Comparison of ENCODE assay signal across 15 cellular contexts in genomic region chr3:128559486-128560225, GRCh38.
DNase-seq lines count a peak whose midpoint lies in the region; ATAC-seq, FAIRE-seq and TF ChIP-seq lines count a peak whose summit lies in the region.
"Had no signal": no experiment of that assay in that cellular context is flagged by ENCODE, and none has a peak within 500 bp of the region (broad histone marks: within the 10 kb centered on the region; RNA-seq: fewer than 3 reads in every experiment).

No MANE protein-coding gene starts in this region.

- no peak for TF ChIP-seq RAD21 in HepG2 (CRISPR knock-in tag; IDR thresholded peaks at IDR 0.05)

- TF ChIP-seq CTCF in HepG2 (CRISPR knock-in tag; IDR thresholded peaks at IDR 0.05): no peak

- no peak overlapping the region for H3K4me3 ChIP-seq in Jurkat, Clone E6-1 (ENCODE audit: low read length)
- H3K4me3 ChIP-seq in HepG2 (replicated peaks in 1 of 3; ENCODE audit: insufficient read depth in 1 of 3, low read depth in 2 of 3, low read length in 3 of 3) (no peak overlapping the region), mesenchymal stem cell (ENCODE audit: insufficient read depth in 1 of 2, low read depth in 1 of 2, low read length in 2 of 2) (no peak overlapping the region)
- H3K4me3 ChIP-seq: skin epidermis had no signal

- CTCF ChIA-PET in HepG2 (lab: Yijun Ruan, JAX; ENCODE audit: low intra/inter-chr PET ratio, low total read pairs): no interaction called here

- peaks cover 4% of the 10 kb centered on the region for H3K36me3 Mint-ChIP-seq in T-helper 17 cell (ENCODE audit: low read depth)
- H3K36me3 Mint-ChIP-seq: brain had no signal

- H3K27me3 ChIP-seq in HepG2 (ENCODE audit: control insufficient read depth in 1 of 2, insufficient read depth in 2 of 2, low read length in 2 of 2): peaks cover 6 to 45% of the 10 kb centered on the region in 2 experiments
- peaks cover 66 to 79% of the 10 kb centered on the region in 2 experiments for H3K27me3 ChIP-seq in mesenchymal stem cell (ENCODE audit: control insufficient read depth in 1 of 2, insufficient read depth in 1 of 2, low read length in 2 of 2)

- no peaks in the 10 kb centered on the region for H3K79me1 ChIP-seq in mesenchymal stem cell (replicated peaks; ENCODE audit: low read length, poor library complexity, severe bottlenecking)

- no peak overlapping the region for H4K8ac ChIP-seq in mesenchymal stem cell (ENCODE audit: low read length)

- no TSS peak for BruUV-seq in HepG2 (replicated peaks; lab: Mats Ljungman, UMichigan)

- H3K4me3 Mint-ChIP-seq in T-helper 17 cell: peak overlapping the region; percentile 28
- H3K4me3 Mint-ChIP-seq: brain had no signal

- H3K14ac ChIP-seq in mesenchymal stem cell (ENCODE audit: low read length in 2 of 2): no peak overlapping the region

- FAIRE-seq in HepG2 (lab: Jason Lieb, UNC): no peak

- H3K4me1 ChIP-seq in HepG2 (ENCODE audit: insufficient read depth, low read length) (peaks cover 9% of the 10 kb centered on the region; the same call in 1 of the 2 replicates), mesenchymal stem cell (ENCODE audit: control insufficient read depth, insufficient read depth, low read depth, low read length) (peaks cover 10% of the 10 kb centered on the region)

- no peak overlapping the region for H2BK15ac ChIP-seq in mesenchymal stem cell (ENCODE audit: low read depth, poor library complexity, severe bottlenecking)

- H3K27me3 Mint-ChIP-seq in T-helper 17 cell: peaks cover 40% of the 10 kb centered on the region

- H3K18ac ChIP-seq in mesenchymal stem cell (ENCODE audit: low read depth in 1 of 2, low read length in 2 of 2): no peak overlapping the region

- H3K79me2 ChIP-seq in HepG2 (ENCODE audit: insufficient read depth, low read length): no peaks in the 10 kb centered on the region

- POLR2A ChIA-PET in HepG2 (lab: Yijun Ruan, JAX): no interaction called here

- H3K4ac ChIP-seq in mesenchymal stem cell (ENCODE audit: low read depth in 1 of 2, low read length in 2 of 2): no peak overlapping the region

- in situ Hi-C loops in HepG2 (cut with HindIII; ENCODE audit: extremely low pct_ligation_motif_present, low pct_unique_long_range_greater_than_20kb): no loop called here

- H3K4me2 ChIP-seq in HepG2 (ENCODE audit: low read depth, low read length): no peak overlapping the region
- H3K4me2 ChIP-seq in mesenchymal stem cell (ENCODE audit: low read length, poor library complexity, severe bottlenecking): no peak overlapping the region
- H3K4me2 ChIP-seq: SK-N-SH had no signal

- H2BK12ac ChIP-seq in mesenchymal stem cell (ENCODE audit: low read length in 2 of 2): no peak overlapping the region

- H3K9me3 ChIP-seq in T-helper 17 cell (ENCODE audit: control insufficient read depth, low read length, poor library complexity, severe bottlenecking): no peaks in the 10 kb centered on the region
- H3K9me3 ChIP-seq in HepG2 (ENCODE audit: low read length): no peaks in the 10 kb centered on the region
- no peaks in the 10 kb centered on the region for H3K9me3 ChIP-seq in mesenchymal stem cell (ENCODE audit: control insufficient read depth, low read length)
- H3K9me3 ChIP-seq: SK-N-SH had no signal

- H2AFZ ChIP-seq in HepG2 (ENCODE audit: low read length) (no peak overlapping the region), mesenchymal stem cell (ENCODE audit: low read depth, low read length) (no peak overlapping the region)

- H4K20me1 ChIP-seq in HepG2 (ENCODE audit: insufficient read depth, low read length): no peaks in the 10 kb centered on the region

- no peak overlapping the region for H4K91ac ChIP-seq in mesenchymal stem cell (ENCODE audit: low read length)

- no peak for ATAC-seq in T-helper 17 cell
- peak; percentile 38; the same call in 1 of the 3 replicates for ATAC-seq in HepG2

- peaks cover 10% of the 10 kb centered on the region for H3K4me1 Mint-ChIP-seq in T-helper 17 cell
- H3K4me1 Mint-ChIP-seq: brain had no signal

- TF ChIP-seq POLR2A in HepG2 (IDR thresholded peaks at IDR 0.05; ENCODE audit: insufficient read depth in 1 of 2, low read depth in 2 of 2, low read length in 2 of 2): no peak

- no peak overlapping the region for H2AK5ac ChIP-seq in mesenchymal stem cell (ENCODE audit: low read length, severe bottlenecking)

- H3K27ac ChIP-seq in HepG2 (ENCODE audit: extremely low read length, insufficient read depth, low read length) (no peak overlapping the region), mesenchymal stem cell (ENCODE audit: low read length, poor library complexity, severe bottlenecking) (no peak overlapping the region)
- H3K27ac ChIP-seq: skin epidermis had no signal

- H3K36me3 ChIP-seq in HepG2 (replicated peaks in 1 of 2; ENCODE audit: control insufficient read depth in 1 of 2, insufficient read depth in 2 of 2, low read length in 2 of 2) (no peaks in the 10 kb centered on the region), mesenchymal stem cell (ENCODE audit: control insufficient read depth in 1 of 2, insufficient read depth in 2 of 2, low read depth in 1 of 2, low read length in 2 of 2) (no peaks in the 10 kb centered on the region)

- TF ChIP-seq EP300 in HepG2 (IDR thresholded peaks at IDR 0.05; ENCODE audit: low read depth in 2 of 2, low read length in 2 of 2) (no peak; a peak in 1 of 4 replicates), HepG2 (CRISPR knock-in tag; IDR thresholded peaks at IDR 0.05; ENCODE audit: borderline replicate concordance) (no peak)

- intact Hi-C loops in HepG2 (cut with micrococcal nuclease; ENCODE audit: unreplicated experiment): no loop called here

- no peak overlapping the region for H3K9ac ChIP-seq in HepG2 (ENCODE audit: insufficient read depth, low read depth, low read length)
- no peak overlapping the region for H3K9ac ChIP-seq in mesenchymal stem cell (ENCODE audit: low read length)
- H3K9ac ChIP-seq: SK-N-SH had no signal

- H2BK120ac ChIP-seq in mesenchymal stem cell (ENCODE audit: low read depth, low read length): no peak overlapping the region

- no peak overlapping the region for H3K23ac ChIP-seq in mesenchymal stem cell (ENCODE audit: low read length in 2 of 2)

- no peak overlapping the region for H3K27ac Mint-ChIP-seq in T-helper 17 cell
- H3K27ac Mint-ChIP-seq: brain had no signal

- H2BK5ac ChIP-seq in mesenchymal stem cell (ENCODE audit: low read depth, low read length, poor library complexity, severe bottlenecking): no peak overlapping the region

- DNase-seq in SIG-M5 treated with dmso at 0.1 percent for 504 hours (lab: John Stamatoyannopoulos, UW; ENCODE audit: unreplicated experiment) (peak; percentile 10), SIG-M5 (lab: John Stamatoyannopoulos, UW) (no peak), T-helper 17 cell (no peak), HepG2 (ENCODE audit: low spot score) (no peak), NCI-H1436 (lab: John Stamatoyannopoulos, UW) (no peak), mesenchymal stem cell (no peak), foreskin melanocyte (no peak)
- DNase-seq in Jurkat, Clone E6-1 (ENCODE audit: low read depth, low spot score): peak; percentile 9
- DNase-seq: HCEC 1CT; naive B cell; NCI-H1092 treated with DMSO at 0.1 percent for 48 hours; SK-N-SH; stimulated activated CD8-positive, alpha-beta memory T cell treated with anti-CD3 and anti-CD28 coated beads, Interleukin-4, amount 100 ng/mL, for 48 hours had no signal

- 36% methylated on average over 16 of the region's 17 CpGs for WGBS in HepG2 (ENCODE audit: low lambda C conversion rate)
- WGBS in mesenchymal stem cell: 64% methylated on average over 16 of the region's 17 CpGs

TF ChIP-seq in HepG2, 621 proteins besides CTCF, POLR2A, EP300 and RAD21:
- TF ChIP-seq NFE2 (CRISPR knock-in tag; IDR thresholded peaks at IDR 0.05) (no peak), FOXA3 (CRISPR knock-in tag; IDR thresholded peaks at IDR 0.05) (peak; percentile 83), MAFF (IDR thresholded peaks at IDR 0.05; ENCODE audit: low read depth, low read length) (0 out of 2 replicates have a peak, but pooled peaks have one; percentile 5), FOSL2 (CRISPR knock-in tag; IDR thresholded peaks at IDR 0.05) (peak; percentile 37; the same call in 1 of the 2 replicates), ZNF263 (CRISPR knock-in tag; IDR thresholded peaks at IDR 0.05) (peak; percentile 57), SIN3A (IDR thresholded peaks at IDR 0.05; ENCODE audit: borderline replicate concordance, low read depth, low read length) (no peak), ZFY (CRISPR knock-in tag; IDR thresholded peaks at IDR 0.05) (no peak), FOXA1 (IDR thresholded peaks at IDR 0.05) (no peak), FOXA1 (CRISPR knock-in tag; IDR thresholded peaks at IDR 0.05) (peak; percentile 58; the same call in 1 of the 2 replicates), BHLHE40 (IDR thresholded peaks at IDR 0.05; ENCODE audit: low read length) (no peak), FOXK1 (CRISPR knock-in tag; IDR thresholded peaks at IDR 0.05; ENCODE audit: borderline replicate concordance, low read depth) (peak; percentile 75; the same call in 1 of the 2 replicates), FOXP1 (IDR thresholded peaks at IDR 0.05) (no peak), FOXP1 (CRISPR knock-in tag; IDR thresholded peaks at IDR 0.05) (peak; percentile 8; the same call in 1 of the 2 replicates), NFE2L2 (IDR thresholded peaks at IDR 0.05; ENCODE audit: low read length) (peak; percentile 35; the same call in 1 of the 2 replicates), ZNF749 (CRISPR knock-in tag; IDR thresholded peaks at IDR 0.05; ENCODE audit: borderline replicate concordance) (no peak)

Comparison
In these comparisons a context has a peak if more than half of its experiments do, and no peak if none do; other contexts are left out.
1. DNase-seq: peak in SIG-M5 treated with dmso at 0.1 percent for 504 hours (single experiment) and Jurkat, Clone E6-1 (single experiment); none in SIG-M5 (single experiment), T-helper 17 cell (0 of 3), HepG2 (single experiment), NCI-H1436 (single experiment), mesenchymal stem cell (single experiment) and foreskin melanocyte (single experiment).